Comparison of ENCODE assay signal across 21 cellular contexts in the genomic region with DNA sequence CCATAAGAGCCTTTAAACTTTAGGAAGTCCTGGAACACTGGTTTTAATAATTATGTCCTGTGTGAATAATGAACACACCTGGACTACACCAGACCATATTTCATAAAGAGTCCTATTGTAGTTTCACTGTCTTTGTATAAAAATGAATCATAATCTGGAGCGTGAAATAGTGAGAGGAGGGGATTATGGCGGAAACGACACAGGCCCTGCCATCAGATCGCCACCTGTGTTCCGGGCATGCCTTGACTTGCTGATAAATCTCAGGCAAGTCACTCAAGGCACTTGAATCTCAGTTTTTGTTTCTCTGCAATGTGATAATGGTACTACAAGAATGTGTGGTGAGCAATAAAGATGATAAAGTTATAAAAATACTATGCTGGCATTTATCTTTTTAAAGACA.
A peak's percentile ranks its signal among the peaks of the same experiment; 100 is the strongest.
DNase-seq lines count a peak whose midpoint lies in the region; ATAC-seq and TF ChIP-seq lines count a peak whose summit lies in the region.
"Had no signal": no experiment of that assay in that cellular context is flagged by ENCODE, and none has a peak within 500 bp of the region (broad histone marks: within the 10 kb centered on the region; RNA-seq: fewer than 3 reads in every experiment).

No MANE protein-coding gene starts in this region.

- H3F3A ChIP-seq in GM23338 (replicated peaks; ENCODE audit: low read depth) (no peaks in the 10 kb centered on the region), smooth muscle cell (ENCODE audit: low read depth) (no peaks in the 10 kb centered on the region)

- no peaks in the 10 kb centered on the region for H3K27me3 ChIP-seq in GM23338 (ENCODE audit: insufficient read depth)
- H3K27me3 ChIP-seq in SJCRH30: no peaks in the 10 kb centered on the region
- no peaks in the 10 kb centered on the region for H3K27me3 ChIP-seq in smooth muscle cell (ENCODE audit: low read depth)
- H3K27me3 ChIP-seq in suprapubic skin: no peaks in the 10 kb centered on the region
- no peaks in the 10 kb centered on the region for H3K27me3 ChIP-seq in transverse colon

- ATAC-seq in GM23338: no peak
- ATAC-seq in esophagus mucosa: peak; percentile 84
- ATAC-seq: A549, Panc1 had no signal

- TF ChIP-seq CTCF in GM23338 (conservative IDR thresholded peaks at IDR 0.05; ENCODE audit: low read depth in 2 of 2) (no peak), smooth muscle cell (IDR thresholded peaks at IDR 0.05; ENCODE audit: borderline replicate concordance, insufficient read depth, poor library complexity, severe bottlenecking) (no peak), suprapubic skin (IDR thresholded peaks at IDR 0.05) (no peak), transverse colon (IDR thresholded peaks at IDR 0.05) (no peak)

- WGBS in smooth muscle cell (ENCODE audit: low lambda C conversion rate): 88% methylated on average over 5 of the region's 5 CpGs
- 56% methylated on average over 5 of the region's 5 CpGs for WGBS in suprapubic skin
- 90 to 98% methylated on average over 5 of the region's 5 CpGs for WGBS in transverse colon (ENCODE audit: low coverage in 1 of 2), 2 donors

- H2AFZ ChIP-seq in GM23338: peak overlapping the region; percentile 93; the same call in 1 of the 2 replicates
- H2AFZ ChIP-seq in smooth muscle cell (ENCODE audit: low read depth): no peak overlapping the region

- no peaks in the 10 kb centered on the region for H3K4me1 Mint-ChIP-seq in GM23338
- H3K4me1 Mint-ChIP-seq: B cell, CD14-positive monocyte had no signal

- H3K79me2 ChIP-seq in GM23338 (replicated peaks; ENCODE audit: insufficient read depth): no peaks in the 10 kb centered on the region
- H3K79me2 ChIP-seq in smooth muscle cell (ENCODE audit: low read depth): no peaks in the 10 kb centered on the region

- no peak overlapping the region for H3K27ac Mint-ChIP-seq in GM23338
- H3K27ac Mint-ChIP-seq: B cell, CD14-positive monocyte had no signal

- in situ Hi-C loops in transverse colon (cut with MboI; ENCODE audit: low pct_ligation_motif_present in 1 of 4, low pct_unique_long_range_greater_than_20kb in 1 of 4, low sequenced_read_pairs in 3 of 4): no loop called here

- peaks cover 1% of the 10 kb centered on the region for H3K27me3 Mint-ChIP-seq in GM23338 (ENCODE audit: insufficient read depth, low read depth, poor library complexity)
- H3K27me3 Mint-ChIP-seq: B cell had no signal

- TF ChIP-seq POLR2A in suprapubic skin (IDR thresholded peaks at IDR 0.05) (no peak), transverse colon (IDR thresholded peaks at IDR 0.05) (no peak)

- H3K36me3 ChIP-seq in GM23338 (ENCODE audit: insufficient read depth) (no peaks in the 10 kb centered on the region), SJCRH30 (no peaks in the 10 kb centered on the region), smooth muscle cell (ENCODE audit: low read depth) (no peaks in the 10 kb centered on the region), suprapubic skin (no peaks in the 10 kb centered on the region), transverse colon (no peaks in the 10 kb centered on the region)
- H3K36me3 ChIP-seq: HAP-1 had no signal

- H3K4me2 ChIP-seq in GM23338: no peak overlapping the region
- H3K4me2 ChIP-seq in smooth muscle cell: no peak overlapping the region
- H3K4me2 ChIP-seq: A549 had no signal

- H3K9me3 ChIP-seq in SJCRH30 (replicated peaks) (no peaks in the 10 kb centered on the region), smooth muscle cell (replicated peaks; ENCODE audit: low read depth) (no peaks in the 10 kb centered on the region), suprapubic skin (no peaks in the 10 kb centered on the region), transverse colon (peaks cover 6 to 23% of the 10 kb centered on the region in 2 donors)
- H3K9me3 ChIP-seq: HAP-1 had no signal

- no peaks in the 10 kb centered on the region; the same call in 2 of the 3 replicates for H3K9me3 Mint-ChIP-seq in GM23338

- no peak for DNase-seq in GM23338 (ENCODE audit: low spot score)
- DNase-seq in SJCRH30: peak; percentile 66 to 76
- no peak for DNase-seq in smooth muscle cell (lab: John Stamatoyannopoulos, UW; ENCODE audit: unreplicated experiment)
- DNase-seq in suprapubic skin (ENCODE audit: low spot score in 2 of 2): no peak
- DNase-seq in amygdala (lab: John Stamatoyannopoulos, UW): no peak
- no peak for DNase-seq in transverse colon
- DNase-seq: KG1, NCI-H1092 treated with DMSO at 0.1 percent for 48 hours, NCI-H1436 treated with DMSO at 0.1 percent for 48 hours, NCI-H1930, NCI-H2171, NCI-H345, NCI-H524, NCI-H82 had no signal

- H3K27ac ChIP-seq in GM23338 (ENCODE audit: low read depth) (no peak overlapping the region), SJCRH30 (peak overlapping the region; percentile 47), smooth muscle cell (ENCODE audit: low read depth) (peak overlapping the region; percentile 19), suprapubic skin (no peak overlapping the region), transverse colon (no peak overlapping the region)
- H3K27ac ChIP-seq: A549, HL-60 had no signal

- H3K4me1 ChIP-seq in GM23338 (ENCODE audit: insufficient read depth) (no peaks in the 10 kb centered on the region), SJCRH30 (peaks cover 12% of the 10 kb centered on the region), smooth muscle cell (ENCODE audit: low read depth) (no peaks in the 10 kb centered on the region), suprapubic skin (no peaks in the 10 kb centered on the region), transverse colon (no peaks in the 10 kb centered on the region)
- H3K4me1 ChIP-seq: A549, HAP-1 had no signal

- TF ChIP-seq EP300 in suprapubic skin (IDR thresholded peaks at IDR 0.05) (no peak), transverse colon (IDR thresholded peaks at IDR 0.05; ENCODE audit: low read depth) (no peak)

- intact Hi-C loops in transverse colon (cut with DNase I; ENCODE audit: low total_unique reads): no loop called here

- no peaks in the 10 kb centered on the region; the same call in 2 of the 3 replicates for H3K36me3 Mint-ChIP-seq in GM23338 (ENCODE audit: low read depth)
- H3K36me3 Mint-ChIP-seq: CD14-positive monocyte had no signal

- H3K4me3 ChIP-seq in GM23338 (no peak overlapping the region), SJCRH30 (no peak overlapping the region), smooth muscle cell (no peak overlapping the region), suprapubic skin (no peak overlapping the region), transverse colon (no peak overlapping the region)
- H3K4me3 ChIP-seq: A549, HAP-1 had no signal

- H3K4me3 Mint-ChIP-seq in GM23338: no peak overlapping the region
- H3K4me3 Mint-ChIP-seq: B cell, CD14-positive monocyte had no signal

- H4K20me1 ChIP-seq in GM23338 (replicated peaks; ENCODE audit: insufficient read depth) (no peaks in the 10 kb centered on the region), smooth muscle cell (ENCODE audit: low read depth) (no peaks in the 10 kb centered on the region)

- no peak overlapping the region for H3K9ac ChIP-seq in smooth muscle cell (ENCODE audit: low read depth)

- peaks cover 14% of the 10 kb centered on the region; the same call in 1 of the 2 replicates for H3K9me2 ChIP-seq in GM23338 (ENCODE audit: insufficient read depth)

TF ChIP-seq in GM23338, 12 proteins besides CTCF, POLR2A, EP300 and RAD21:
- TF ChIP-seq JUNB (IDR thresholded peaks at IDR 0.05; ENCODE audit: unreplicated experiment): no peak
- TF ChIP-seq NANOG (IDR thresholded peaks at IDR 0.05; ENCODE audit: borderline replicate concordance): no peak

Comparison
In these comparisons a context has a peak if more than half of its experiments do, and no peak if none do; other contexts are left out.
1. DNase-seq: peak in SJCRH30 (2 of 2); none in GM23338 (single experiment), smooth muscle cell (single experiment), suprapubic skin (0 of 2), amygdala (0 of 56) and transverse colon (single experiment).
2. H3K27ac ChIP-seq: peak in SJCRH30 (single experiment) and smooth muscle cell (single experiment); none in GM23338 (single experiment), suprapubic skin (single experiment) and transverse colon (0 of 4).